ENCODE assay signal across 19 cellular contexts in the genomic region with DNA sequence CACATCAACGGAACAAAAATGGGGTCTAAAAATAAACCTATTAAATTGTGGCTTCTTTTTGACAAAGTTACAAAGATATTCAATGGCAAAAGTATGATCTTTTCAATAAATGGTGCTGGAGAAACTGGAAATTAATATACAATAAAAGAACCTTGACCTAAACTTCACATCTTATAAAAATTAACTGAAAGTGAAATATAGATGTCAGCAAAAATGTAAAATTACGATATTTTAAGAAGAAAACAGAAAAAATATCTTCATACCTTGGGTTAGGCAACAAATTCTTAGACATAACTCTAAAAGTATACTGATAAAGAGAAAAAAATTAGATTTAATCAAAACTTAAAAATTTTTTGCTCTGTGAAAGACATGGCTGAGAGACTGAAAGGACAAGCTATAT.
DNase-seq lines count a peak whose midpoint lies in the region; ATAC-seq, FAIRE-seq and TF ChIP-seq lines count a peak whose summit lies in the region.
"Had no signal": no experiment of that assay in that cellular context is flagged by ENCODE, and none has a peak within 500 bp of the region (broad histone marks: within the 10 kb centered on the region; RNA-seq: fewer than 3 reads in every experiment).

No MANE protein-coding gene starts in this region.

- H2AK5ac ChIP-seq in IMR-90 (ENCODE audit: low read depth, low read length): no peak overlapping the region

- WGBS in A549 (ENCODE audit: missing lambda C conversion rate): 36% methylated on average over 2 of the region's 2 CpGs
- no CpG with 5 or more reads among the region's 2 CpGs for WGBS in IMR-90 (ENCODE audit: extremely low coverage in 2 of 2, insufficient read length in 1 of 2), 2 experiments
- whole genome bisulfite sequencing in K562 (ENCODE audit: insufficient coverage, low coverage, missing lambda C conversion rate): 68% methylated on average over 2 of the region's 2 CpGs

- no peaks in the 10 kb centered on the region for H3K36me3 ChIP-seq in IMR-90 (ENCODE audit: control insufficient read depth, insufficient read depth, low read length)
- no peaks in the 10 kb centered on the region for H3K36me3 ChIP-seq in K562 (ENCODE audit: control insufficient read depth, insufficient read depth, low read length)
- H3K36me3 ChIP-seq in Karpas-422 (ENCODE audit: insufficient read depth, low read length): no peaks in the 10 kb centered on the region
- no peaks in the 10 kb centered on the region for H3K36me3 ChIP-seq in right atrium auricular region
- H3K36me3 ChIP-seq: BLaER1 treated with 17β-estradiol and CSF1 and Interleukin-3, amounts not matched to agents 10 nM and 100 nM had no signal

- H3K4me3 ChIP-seq in A549 (no peak overlapping the region), IMR-90 (ENCODE audit: insufficient read depth, low read depth, low read length) (no peak overlapping the region), K562 (no peak overlapping the region), Karpas-422 (ENCODE audit: low read length) (no peak overlapping the region), right atrium auricular region (no peak overlapping the region)
- H3K4me3 ChIP-seq: BLaER1 treated with 17β-estradiol and CSF1 and Interleukin-3, amounts not matched to agents 10 nM and 100 nM had no signal

- TF ChIP-seq POLR2A in A549 (IDR thresholded peaks at IDR 0.05; ENCODE audit: low read length) (no peak), IMR-90 (IDR thresholded peaks at IDR 0.05; ENCODE audit: low read depth, low read length) (no peak), K562 (conservative IDR thresholded peaks at IDR 0.05) (no peak)

- CTCF ChIA-PET in A549 (lab: Yijun Ruan, JAX) (no interaction called here), IMR-90 (lab: Yijun Ruan, JAX) (no interaction called here), K562 (lab: Yijun Ruan, JAX; ENCODE audit: low intra/inter-chr PET ratio) (interaction anchor here (0.6 kb wide), 1 partner anchor 137 kb away, joined by 3 read pairs; no protein-coding TSS in a partner anchor)

- no peak overlapping the region for H4K8ac ChIP-seq in IMR-90 (ENCODE audit: low read depth in 2 of 2, low read length in 2 of 2)

- H2BK5ac ChIP-seq in IMR-90 (ENCODE audit: low read depth, low read length, poor library complexity, severe bottlenecking): no peak overlapping the region

- H3K9me3 ChIP-seq in A549 (no peaks in the 10 kb centered on the region), IMR-90 (ENCODE audit: control insufficient read depth, insufficient read depth, low read length) (0 out of 2 replicates have a peak, but pooled peaks cover 4% of the 10 kb centered on the region), K562 (replicated peaks; ENCODE audit: control insufficient read depth, insufficient read depth, low read depth, low read length) (no peaks in the 10 kb centered on the region), Karpas-422 (ENCODE audit: low read length) (peaks cover under 1% of the 10 kb centered on the region; the same call in 1 of the 2 replicates), right atrium auricular region (no peaks in the 10 kb centered on the region)
- H3K9me3 ChIP-seq: BLaER1 treated with 17β-estradiol and CSF1 and Interleukin-3, amounts not matched to agents 10 nM and 100 nM; Caco-2 had no signal

- H3K27me3 ChIP-seq in IMR-90 (ENCODE audit: control insufficient read depth, insufficient read depth, low read length) (no peaks in the 10 kb centered on the region), K562 (ENCODE audit: control insufficient read depth in 2 of 2, insufficient read depth in 2 of 2, low read length in 2 of 2) (no peaks in the 10 kb centered on the region), Karpas-422 (ENCODE audit: low read length) (no peaks in the 10 kb centered on the region), right atrium auricular region (no peaks in the 10 kb centered on the region)
- H3K27me3 ChIP-seq: BLaER1 treated with 17β-estradiol and CSF1 and Interleukin-3, amounts not matched to agents 10 nM and 100 nM had no signal

- H4K91ac ChIP-seq in IMR-90 (ENCODE audit: insufficient read depth, low read depth, low read length): no peak overlapping the region

- in situ Hi-C loops in IMR-90 (cut with MboI; ENCODE audit: low sequenced_read_pairs): no loop called here
- in situ Hi-C loops in K562 (cut with MboI): no loop called here

- no peak overlapping the region for H3K4me2 ChIP-seq in A549
- H3K4me2 ChIP-seq in IMR-90 (ENCODE audit: low read depth, low read length): no peak overlapping the region
- no peak overlapping the region for H3K4me2 ChIP-seq in K562 (ENCODE audit: insufficient read depth, low read length)
- H3K4me2 ChIP-seq in Karpas-422 (ENCODE audit: low read depth, low read length, poor library complexity, severe bottlenecking): no peak overlapping the region
- H3K4me2 ChIP-seq: BLaER1 treated with 17β-estradiol and CSF1 and Interleukin-3, amounts not matched to agents 10 nM and 100 nM had no signal

- no peaks in the 10 kb centered on the region for H3K4me1 ChIP-seq in A549
- H3K4me1 ChIP-seq in IMR-90 (ENCODE audit: control insufficient read depth, insufficient read depth, low read length): no peaks in the 10 kb centered on the region
- H3K4me1 ChIP-seq in K562 (replicated peaks in 1 of 2; ENCODE audit: control insufficient read depth in 2 of 2, insufficient read depth in 2 of 2, low read length in 2 of 2): no peaks in the 10 kb centered on the region
- H3K4me1 ChIP-seq in Karpas-422 (ENCODE audit: low read length): no peaks in the 10 kb centered on the region
- H3K4me1 ChIP-seq in right atrium auricular region: no peaks in the 10 kb centered on the region
- H3K4me1 ChIP-seq: BLaER1 treated with 17β-estradiol and CSF1 and Interleukin-3, amounts not matched to agents 10 nM and 100 nM; Caco-2 had no signal

- H3K79me2 ChIP-seq in K562 (ENCODE audit: control insufficient read depth, insufficient read depth, low read length) (no peaks in the 10 kb centered on the region), Karpas-422 (ENCODE audit: low read length) (no peaks in the 10 kb centered on the region)

- ATAC-seq in A549 (no peak), IMR-90 (ENCODE audit: low read depth) (no peak), K562 (no peak)
- ATAC-seq: CD8-positive, alpha-beta T cell had no signal

- no peaks in the 10 kb centered on the region for H4K20me1 ChIP-seq in IMR-90 (ENCODE audit: insufficient read depth, low read length)
- no peaks in the 10 kb centered on the region for H4K20me1 ChIP-seq in K562 (replicated peaks; ENCODE audit: control insufficient read depth, insufficient read depth, low read length)
- no peaks in the 10 kb centered on the region for H4K20me1 ChIP-seq in Karpas-422 (ENCODE audit: insufficient read depth, low read depth, low read length)
- H4K20me1 ChIP-seq: BLaER1 treated with 17β-estradiol and CSF1 and Interleukin-3, amounts not matched to agents 10 nM and 100 nM had no signal

- no peak overlapping the region for H2BK20ac ChIP-seq in IMR-90 (ENCODE audit: low read depth, low read length)

- H3K9me1 ChIP-seq in IMR-90 (ENCODE audit: insufficient read depth, low read length) (no peaks in the 10 kb centered on the region), K562 (ENCODE audit: control insufficient read depth, insufficient read depth, low read length) (no peaks in the 10 kb centered on the region)

- TF ChIP-seq RAD21 in A549 (conservative IDR thresholded peaks at IDR 0.05 in 1 of 2, IDR thresholded peaks at IDR 0.05 in 1 of 2): no peak
- no peak for TF ChIP-seq RAD21 in IMR-90 (IDR thresholded peaks at IDR 0.05; ENCODE audit: low read length)
- TF ChIP-seq RAD21 in K562 (CRISPR knock-in tag; conservative IDR thresholded peaks at IDR 0.05 in 1 of 2, IDR thresholded peaks at IDR 0.05 in 1 of 2): no peak

- no peak overlapping the region for H3K27ac ChIP-seq in A549
- no peak overlapping the region for H3K27ac ChIP-seq in IMR-90 (ENCODE audit: insufficient read depth, low read length)
- no peak overlapping the region for H3K27ac ChIP-seq in K562 (ENCODE audit: extremely low read depth, low read depth, low read length)
- H3K27ac ChIP-seq in Karpas-422 (ENCODE audit: low read length): no peak overlapping the region
- no peak overlapping the region for H3K27ac ChIP-seq in right atrium auricular region
- H3K27ac ChIP-seq: BLaER1 treated with 17β-estradiol and CSF1 and Interleukin-3, amounts not matched to agents 10 nM and 100 nM; C4-2B had no signal

- intact Hi-C loops in IMR-90 (cut with micrococcal nuclease) (no loop called here), K562 (cut with micrococcal nuclease) (no loop called here)

- no peak overlapping the region for H2BK15ac ChIP-seq in IMR-90 (ENCODE audit: low read depth, low read length)

- H2AFZ ChIP-seq in IMR-90 (replicated peaks; ENCODE audit: low read length, poor library complexity): no peak overlapping the region
- H2AFZ ChIP-seq in K562 (ENCODE audit: low read depth, low read length): no peak overlapping the region
- H2AFZ ChIP-seq in Karpas-422 (ENCODE audit: low read length): no peak overlapping the region

- BruUV-seq in IMR-90 (replicated peaks; lab: Mats Ljungman, UMichigan) (no TSS peak), K562 (replicated peaks; lab: Mats Ljungman, UMichigan) (no TSS peak)

- TF ChIP-seq CTCF in A549 (IDR thresholded peaks at IDR 0.05): no peak
- TF ChIP-seq CTCF in IMR-90 (conservative IDR thresholded peaks at IDR 0.05; ENCODE audit: low read depth, low read length): no peak
- no peak for TF ChIP-seq CTCF in K562 (IDR thresholded peaks at IDR 0.05 in 2 of 3, conservative IDR thresholded peaks at IDR 0.05 in 1 of 3; ENCODE audit: insufficient read depth in 2 of 3, low read depth in 1 of 3, low read length in 3 of 3)
- no peak for TF ChIP-seq CTCF in right atrium auricular region (IDR thresholded peaks at IDR 0.05)

- no peak overlapping the region for H2AK9ac ChIP-seq in IMR-90 (replicated peaks; ENCODE audit: low read depth, low read length, poor library complexity)

- H2BK120ac ChIP-seq in IMR-90 (ENCODE audit: low read depth, low read length): no peak overlapping the region

- H3K79me1 ChIP-seq in IMR-90 (ENCODE audit: low read depth in 1 of 2, low read length in 2 of 2): no peaks in the 10 kb centered on the region

- no peak for TF ChIP-seq EP300 in A549 (IDR thresholded peaks at IDR 0.05)
- no peak for TF ChIP-seq EP300 in K562 (IDR thresholded peaks at IDR 0.05; ENCODE audit: low read length)

- no peak overlapping the region for H3K4ac ChIP-seq in IMR-90 (ENCODE audit: low read depth, low read length)

- POLR2A ChIA-PET in A549 (lab: Yijun Ruan, JAX) (no interaction called here), IMR-90 (lab: Charles Lee; ENCODE audit: unreplicated experiment) (no interaction called here), K562 (lab: Yijun Ruan, JAX) (no interaction called here)

- H3K9ac ChIP-seq in IMR-90 (ENCODE audit: low read depth, low read length) (no peak overlapping the region), K562 (ENCODE audit: insufficient read depth in 1 of 2, low read depth in 2 of 2, low read length in 2 of 2) (no peak overlapping the region), Karpas-422 (ENCODE audit: low read length) (no peak overlapping the region)
- H3K9ac ChIP-seq: BLaER1 treated with 17β-estradiol and CSF1 and Interleukin-3, amounts not matched to agents 10 nM and 100 nM had no signal

- no peak overlapping the region for H3K18ac ChIP-seq in IMR-90 (ENCODE audit: low read depth, low read length)

- H3K23ac ChIP-seq in IMR-90 (ENCODE audit: low read depth, low read length): no peak overlapping the region

- H3K9me2 ChIP-seq in Karpas-422 (replicated peaks; ENCODE audit: insufficient read depth, low read length): no peaks in the 10 kb centered on the region

- no peak overlapping the region for H3K14ac ChIP-seq in IMR-90 (replicated peaks; ENCODE audit: low read depth, low read length)

- DNase-seq in A549 (ENCODE audit: low read depth in 1 of 2, low spot score in 1 of 2) (no peak), IMR-90 (no peak), K562 (ENCODE audit: extremely low read depth in 1 of 4, low spot score in 3 of 4) (no peak), Karpas-422 (no peak), right atrium auricular region (ENCODE audit: low spot score) (no peak)
- DNase-seq: 8988T; AML-193; Caco-2; Calu3; CD4-positive, alpha-beta T cell; CD8-positive, alpha-beta T cell; DMS79 treated with DMSO at 0.1 percent for 48 hours; GF-D8 had no signal

- H4K5ac ChIP-seq in IMR-90 (ENCODE audit: low read depth, low read length): no peak overlapping the region

- FAIRE-seq in A549 (lab: Jason Lieb, UNC) (no peak), K562 (lab: Jason Lieb, UNC) (no peak)
- FAIRE-seq: A204.1, D721Med, GM12891, GM19239 had no signal

- no peak overlapping the region for H3K56ac ChIP-seq in IMR-90 (ENCODE audit: extremely low read depth, insufficient read depth, low read length)

- dilution Hi-C loops in IMR-90 (cut with HindIII; ENCODE audit: low sequenced_read_pairs, unreplicated experiment): no loop called here

Comparison
In these comparisons a context has a peak if more than half of its experiments do, and no peak if none do; other contexts are left out.
1. Of the 35 proteins assayed by ChIP-seq in both K562 and A549: peak only in K562: none; only in A549: none; in both: MAFK; in neither: 34.